ENCODE assay signal across 25 cellular contexts in the genomic region with DNA sequence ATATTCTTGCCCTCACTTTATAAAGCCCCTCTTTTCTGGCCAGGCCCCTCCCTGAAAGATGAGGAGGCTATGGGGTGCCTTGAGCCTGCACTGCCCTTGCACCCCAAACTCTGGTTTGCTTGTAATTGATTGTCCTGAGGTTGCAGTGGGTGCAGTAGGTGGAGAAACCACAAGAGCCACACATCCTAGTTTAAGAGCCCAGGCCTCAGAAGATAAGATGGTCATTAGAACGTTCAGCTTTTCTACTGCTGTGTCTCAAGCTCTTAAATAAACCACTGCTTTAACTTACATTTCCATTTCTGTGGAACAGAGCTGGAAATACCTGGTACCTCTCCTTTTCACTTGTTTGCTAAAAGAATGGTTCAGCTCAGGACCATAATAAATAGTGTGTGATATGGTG. TPM values are rescaled to one million over a fixed set of nuclear protein-coding genes. Genes with fewer than 3 reads are reported as not detected.
"Had no signal": no experiment of that assay in that cellular context is flagged by ENCODE, and none has a peak within 500 bp of the region (broad histone marks: within the 10 kb centered on the region; RNA-seq: fewer than 3 reads in every experiment).

No MANE protein-coding gene starts in this region.

- H3K9me3 Mint-ChIP-seq: natural killer cell treated with Interleukin-12 subunit alpha and Interleukin-12 subunit beta and Interleukin-15 and Interleukin-18, amount 100 ng/mL, for 72 hours; type B pancreatic cell had no signal

- ATAC-seq: left lung; natural killer cell treated with Interleukin-12 subunit alpha and Interleukin-12 subunit beta and Interleukin-15 and Interleukin-18, amount 100 ng/mL, for 72 hours; right lobe of liver; stimulated activated naive B cell treated with anti-CD40 and anti-IgM and Interleukin-4, amounts not matched to agents 10 μg/mL and 1 μg/mL and 100 μg/mL, for 72 hours; stimulated activated naive CD8-positive, alpha-beta T cell treated with anti-CD3 and anti-CD28 coated beads, Interleukin-15, Interleukin-2, amounts not matched to agents 100 U/mL and 50 U/mL, for 24 hours had no signal

- DNase-seq: hippocampal formation; immature natural killer cell; kidney; left colon; left lung; mesendoderm; naive B cell; ovary; right lobe of liver; stimulated activated CD4-positive, alpha-beta T cell treated with anti-CD3 and anti-CD28 coated beads, Interleukin-12 subunit alpha, Interleukin-12 subunit beta, amount 100 ng/mL, for 4 hours; stimulated activated CD4-positive, alpha-beta T cell treated with anti-CD3 and anti-CD28 coated beads, Interleukin-15, amount 100 ng/mL, for 24 hours; stimulated activated CD4-positive, alpha-beta T cell treated with anti-CD3 and anti-CD28 coated beads, Interleukin-2, amount 100 ng/mL, for 24 hours; stimulated activated CD4-positive, alpha-beta T cell treated with anti-CD3 and anti-CD28 coated beads, Interleukin-4, amount 100 ng/mL, for 1 hour; stimulated activated naive B cell treated with anti-CD40 and anti-IgM and Interleukin-4, amounts not matched to agents 10 μg/mL and 1 μg/mL and 100 μg/mL, for 72 hours; stimulated activated naive CD8-positive, alpha-beta T cell treated with anti-CD3 and anti-CD28 coated beads, Interleukin-15, Interleukin-2, amounts not matched to agents 100 U/mL and 50 U/mL, for 24 hours; stomach; testis; uterus had no signal

- H3K4me1 ChIP-seq: left lung, right atrium auricular region, right lobe of liver, stomach, testis, tibial nerve, uterus had no signal

- H3K27ac ChIP-seq: left lung, ovary, right atrium auricular region, right lobe of liver, stomach, testis, tibial nerve, uterus had no signal

- H3K4me3 ChIP-seq: left lung, lung, ovary, right atrium auricular region, right lobe of liver, stomach, testis, tibial nerve, uterus had no signal

- H3K36me3 ChIP-seq: left lung, ovary, right atrium auricular region, right lobe of liver, stomach, tibial nerve, uterus had no signal

- H3K27me3 Mint-ChIP-seq: progenitor cell of endocrine pancreas had no signal

- H3K27me3 ChIP-seq: left lung, ovary, right atrium auricular region, right lobe of liver, testis, tibial nerve, uterus had no signal

- H3K4me1 Mint-ChIP-seq: naive B cell; stimulated activated naive B cell treated with anti-CD40 and anti-IgM and Interleukin-4, amounts not matched to agents 10 μg/mL and 1 μg/mL and 100 μg/mL, for 72 hours had no signal

- H3K27ac Mint-ChIP-seq: immature natural killer cell; mesothelial cell of epicardium; naive B cell; natural killer cell treated with Interleukin-12 subunit alpha and Interleukin-12 subunit beta and Interleukin-15 and Interleukin-18, amount 100 ng/mL, for 72 hours; progenitor cell of endocrine pancreas; stimulated activated naive B cell treated with anti-CD40 and anti-IgM and Interleukin-4, amounts not matched to agents 10 μg/mL and 1 μg/mL and 100 μg/mL, for 72 hours; type B pancreatic cell had no signal

- H3K9me3 ChIP-seq: ovary, right atrium auricular region, right lobe of liver, stomach, testis, uterus had no signal

- H3K36me3 Mint-ChIP-seq: immature natural killer cell; mesothelial cell of epicardium; naive B cell; natural killer cell treated with Interleukin-12 subunit alpha and Interleukin-12 subunit beta and Interleukin-15 and Interleukin-18, amount 100 ng/mL, for 72 hours; stimulated activated naive B cell treated with anti-CD40 and anti-IgM and Interleukin-4, amounts not matched to agents 10 μg/mL and 1 μg/mL and 100 μg/mL, for 72 hours; type B pancreatic cell had no signal

- H3K4me3 Mint-ChIP-seq: immature natural killer cell; mesothelial cell of epicardium; naive B cell; natural killer cell treated with Interleukin-12 subunit alpha and Interleukin-12 subunit beta and Interleukin-15 and Interleukin-18, amount 100 ng/mL, for 72 hours; stimulated activated naive B cell treated with anti-CD40 and anti-IgM and Interleukin-4, amounts not matched to agents 10 μg/mL and 1 μg/mL and 100 μg/mL, for 72 hours; type B pancreatic cell had no signal

RNA-seq across cellular contexts. Expression of a gene that starts 9.0 kb away (rescaled TPM):
- total RNA-seq: natural killer cell treated with Interleukin-12 subunit alpha and Interleukin-12 subunit beta and Interleukin-15 and Interleukin-18, amount 100 ng/mL, for 72 hours had no signal
- polyA plus RNA-seq: immature natural killer cell had no signal
